In the genomic region with DNA sequence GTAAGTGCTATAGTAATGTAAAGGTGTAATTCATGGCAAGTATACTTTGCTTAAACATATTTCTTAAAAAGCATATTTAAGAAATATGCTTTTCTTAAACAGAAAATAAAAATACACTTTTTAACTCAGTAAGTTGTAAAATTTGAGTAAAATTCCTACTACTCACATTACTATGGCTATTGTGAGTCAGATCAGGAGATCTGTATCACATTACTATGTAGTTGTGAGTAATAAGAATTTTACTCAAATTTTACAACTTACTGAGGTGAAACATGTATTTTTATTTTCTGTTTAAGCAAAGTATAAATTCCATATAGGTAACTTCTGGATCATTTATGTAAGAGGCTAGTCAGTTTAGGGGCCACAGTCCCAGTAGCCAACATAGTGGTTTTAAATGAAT, we compare ENCODE assay signal across 2 cellular contexts.
TF ChIP-seq lines count a peak whose summit lies in the region.

No MANE protein-coding gene starts in this region.

TF ChIP-seq in GM12878, 131 proteins besides CTCF, POLR2A, EP300 and RAD21:
- TF ChIP-seq, protein P1, sequence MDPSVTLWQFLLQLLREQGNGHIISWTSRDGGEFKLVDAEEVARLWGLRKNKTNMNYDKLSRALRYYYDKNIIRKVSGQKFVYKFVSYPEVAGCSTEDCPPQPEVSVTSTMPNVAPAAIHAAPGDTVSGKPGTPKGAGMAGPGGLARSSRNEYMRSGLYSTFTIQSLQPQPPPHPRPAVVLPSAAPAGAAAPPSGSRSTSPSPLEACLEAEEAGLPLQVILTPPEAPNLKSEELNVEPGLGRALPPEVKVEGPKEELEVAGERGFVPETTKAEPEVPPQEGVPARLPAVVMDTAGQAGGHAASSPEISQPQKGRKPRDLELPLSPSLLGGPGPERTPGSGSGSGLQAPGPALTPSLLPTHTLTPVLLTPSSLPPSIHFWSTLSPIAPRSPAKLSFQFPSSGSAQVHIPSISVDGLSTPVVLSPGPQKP (IDR thresholded peaks at IDR 0.05; ENCODE audit: low read depth, low read length) = no peak
- no peak for TF ChIP-seq FOXK2 (IDR thresholded peaks at IDR 0.05)
- TF ChIP-seq JUNB (IDR thresholded peaks at IDR 0.05) = 0 out of 2 replicates have a peak, but pooled peaks have one; percentile 19
TF ChIP-seq in GM12878: peak in this region for 1.

TF ChIP-seq in GM12891, 5 proteins besides CTCF, POLR2A, EP300 and RAD21:
- TF ChIP-seq TAF1 (IDR thresholded peaks at IDR 0.05; ENCODE audit: low read depth, low read length) (no peak), POU2F2 (IDR thresholded peaks at IDR 0.05; ENCODE audit: low read depth, low read length) (no peak), PAX5 (IDR thresholded peaks at IDR 0.05; ENCODE audit: insufficient read depth, low read length, severe bottlenecking) (no peak), SPI1 (IDR thresholded peaks at IDR 0.05; ENCODE audit: low read depth, low read length) (no peak), POLR2AphosphoS5 (IDR thresholded peaks at IDR 0.05; ENCODE audit: low read depth, low read length) (no peak)
TF ChIP-seq in GM12891: peak in this region for 0.
